ENCODE assay signal across 20 cellular contexts in genomic region chr19:54156953-54157352, GRCh38. TPM values are rescaled to one million over a fixed set of nuclear protein-coding genes. Genes with fewer than 3 reads are reported as not detected.
DNase-seq lines count a peak whose midpoint lies in the region; ATAC-seq, FAIRE-seq and TF ChIP-seq lines count a peak whose summit lies in the region.
"Had no signal": no experiment of that assay in that cellular context is flagged by ENCODE, and none has a peak within 500 bp of the region (broad histone marks: within the 10 kb centered on the region; RNA-seq: fewer than 3 reads in every experiment).

No MANE protein-coding gene starts in this region.

- no peaks in the 10 kb centered on the region for H3K27me3 Mint-ChIP-seq in T-helper 2 cell treated with Interferon-gamma antibody and Interleukin-4, amounts not matched to agents 5 μg/mL and 100 μg/mL, for 36 hours (ENCODE audit: low read depth)
- H3K27me3 Mint-ChIP-seq in HFFc6 (ENCODE audit: insufficient read depth) (peaks cover 10% of the 10 kb centered on the region), nephron progenitor cell (ENCODE audit: low read depth, poor library complexity) (peaks cover 11% of the 10 kb centered on the region)

- TF ChIP-seq EP300 in K562 (IDR thresholded peaks at IDR 0.05; ENCODE audit: low read length): no peak

- H3K9me3 Mint-ChIP-seq in T-helper 2 cell treated with Interferon-gamma antibody and Interleukin-4, amounts not matched to agents 5 μg/mL and 100 μg/mL, for 36 hours: no peaks in the 10 kb centered on the region
- no peaks in the 10 kb centered on the region for H3K9me3 Mint-ChIP-seq in HFFc6
- peaks cover 21% of the 10 kb centered on the region for H3K9me3 Mint-ChIP-seq in nephron progenitor cell

- POLR2A ChIA-PET in K562 (lab: Yijun Ruan, JAX): interaction anchor here (0.7 to 1.7 kb wide), 3 partner anchors 12 to 20 kb away, joined by 3 to 6 read pairs (median 3); partner anchors contain the start of gene CNOT3

- no peaks in the 10 kb centered on the region for H3K9me1 ChIP-seq in K562 (ENCODE audit: control insufficient read depth, insufficient read depth, low read length)

- H3K27me3 ChIP-seq in K562 (ENCODE audit: control insufficient read depth in 2 of 2, insufficient read depth in 2 of 2, low read length in 2 of 2): no peaks in the 10 kb centered on the region
- H3K27me3 ChIP-seq: Peyer's patch, transverse colon had no signal

- peaks cover 36% of the 10 kb centered on the region for H3K4me1 Mint-ChIP-seq in T-helper 2 cell treated with Interferon-gamma antibody and Interleukin-4, amounts not matched to agents 5 μg/mL and 100 μg/mL, for 36 hours (ENCODE audit: low read depth)
- H3K4me1 Mint-ChIP-seq in HFFc6 (ENCODE audit: low read depth): peaks cover 52% of the 10 kb centered on the region
- H3K4me1 Mint-ChIP-seq in nephron progenitor cell: peaks cover 36% of the 10 kb centered on the region

- H3K4me3 ChIP-seq in K562: no peak overlapping the region
- H3K4me3 ChIP-seq: coronary artery, Peyer's patch, transverse colon had no signal

- peaks cover 15 to 28% of the 10 kb centered on the region in 2 experiments for H3K4me1 ChIP-seq in K562 (replicated peaks in 1 of 2; ENCODE audit: control insufficient read depth in 2 of 2, insufficient read depth in 2 of 2, low read length in 2 of 2)

- no peak for TF ChIP-seq RAD21 in K562 (CRISPR knock-in tag; conservative IDR thresholded peaks at IDR 0.05 in 1 of 2, IDR thresholded peaks at IDR 0.05 in 1 of 2)

- intact Hi-C loops in K562 (cut with micrococcal nuclease): no loop called here

- TF ChIP-seq CTCF in HFFc6 (IDR thresholded peaks at IDR 0.05) (no peak), K562 (IDR thresholded peaks at IDR 0.05 in 2 of 3, conservative IDR thresholded peaks at IDR 0.05 in 1 of 3; ENCODE audit: insufficient read depth in 2 of 3, low read depth in 1 of 3, low read length in 3 of 3) (no peak), nephron progenitor cell (IDR thresholded peaks at IDR 0.05) (no peak)

- peak overlapping the region; percentile 6 for H3K27ac Mint-ChIP-seq in T-helper 2 cell treated with Interferon-gamma antibody and Interleukin-4, amounts not matched to agents 5 μg/mL and 100 μg/mL, for 36 hours
- peak overlapping the region; percentile 64 for H3K27ac Mint-ChIP-seq in HFFc6
- H3K27ac Mint-ChIP-seq in nephron progenitor cell: peak overlapping the region; percentile 78

- no peak overlapping the region; a peak in 1 of 4 replicates for H3K9ac ChIP-seq in K562 (ENCODE audit: insufficient read depth in 1 of 2, low read depth in 2 of 2, low read length in 2 of 2)

- H3K79me2 ChIP-seq in K562 (ENCODE audit: control insufficient read depth, insufficient read depth, low read length): peaks cover 18% of the 10 kb centered on the region; the same call in 2 of the 3 replicates

- TF ChIP-seq POLR2A in K562 (conservative IDR thresholded peaks at IDR 0.05): peak; percentile 5; the same call in 1 of the 2 replicates

- no peak overlapping the region for H3K4me2 ChIP-seq in K562 (ENCODE audit: insufficient read depth, low read length)

- DNase-seq in T-helper 2 cell treated with Interferon-gamma antibody and Interleukin-4, amounts not matched to agents 5 μg/mL and 100 μg/mL, for 36 hours (ENCODE audit: low spot score): no peak
- DNase-seq in T-helper 2 cell: no peak
- DNase-seq in HFFc6: no peak
- DNase-seq in K562 (ENCODE audit: extremely low read depth in 1 of 4, low spot score in 3 of 4): no peak
- no peak for DNase-seq in nephron progenitor cell
- DNase-seq in central memory CD4-positive, alpha-beta T cell: no peak
- DNase-seq: activated CD4-positive, CD25-positive, alpha-beta regulatory T cell; NCI-H2081; NCI-H82; Peyer's patch; stimulated activated CD4-positive, alpha-beta T cell treated with anti-CD3 and anti-CD28 coated beads, Interleukin-4, amount 100 ng/mL, for 24 hours; SW 1271; transverse colon had no signal

- in situ Hi-C loops in K562 (cut with MboI): no loop called here

- H2AFZ ChIP-seq in K562 (ENCODE audit: low read depth, low read length): no peak overlapping the region

- ATAC-seq in K562 (no peak), GM19455 (IDR thresholded peaks at IDR 0.05; ENCODE audit: unreplicated experiment) (no peak), HG03139 (IDR thresholded peaks at IDR 0.05; ENCODE audit: unreplicated experiment) (no peak)
- ATAC-seq: HCT116 had no signal

- H3K27ac ChIP-seq in K562 (ENCODE audit: extremely low read depth, low read depth, low read length): no peak overlapping the region
- H3K27ac ChIP-seq: coronary artery, Peyer's patch, transverse colon had no signal

- H3K36me3 ChIP-seq in K562 (ENCODE audit: control insufficient read depth, insufficient read depth, low read length): peaks cover 64% of the 10 kb centered on the region

- no peak for FAIRE-seq in K562 (lab: Jason Lieb, UNC)
- FAIRE-seq: astrocyte, islet of Langerhans had no signal

- peak overlapping the region; percentile 36 for H3K4me3 Mint-ChIP-seq in T-helper 2 cell treated with Interferon-gamma antibody and Interleukin-4, amounts not matched to agents 5 μg/mL and 100 μg/mL, for 36 hours
- peak overlapping the region; percentile 39 for H3K4me3 Mint-ChIP-seq in HFFc6
- H3K4me3 Mint-ChIP-seq in nephron progenitor cell: peak overlapping the region; percentile 35

- H3K9me3 ChIP-seq in K562 (replicated peaks; ENCODE audit: control insufficient read depth, insufficient read depth, low read depth, low read length): no peaks in the 10 kb centered on the region
- H3K9me3 ChIP-seq: Peyer's patch, transverse colon had no signal

- no peaks in the 10 kb centered on the region; the same call in 1 of the 2 replicates for H4K20me1 ChIP-seq in K562 (replicated peaks; ENCODE audit: control insufficient read depth, insufficient read depth, low read length)

- no TSS peak for BruUV-seq in K562 (replicated peaks; lab: Mats Ljungman, UMichigan)

- H3K36me3 Mint-ChIP-seq in T-helper 2 cell treated with Interferon-gamma antibody and Interleukin-4, amounts not matched to agents 5 μg/mL and 100 μg/mL, for 36 hours (ENCODE audit: low read depth): peaks cover 41% of the 10 kb centered on the region
- H3K36me3 Mint-ChIP-seq in HFFc6 (ENCODE audit: low read depth) (peaks cover 31% of the 10 kb centered on the region), nephron progenitor cell (ENCODE audit: low read depth) (peaks cover 44% of the 10 kb centered on the region)

- 90% methylated on average over 3 of the region's 3 CpGs for WGBS in K562 (ENCODE audit: insufficient coverage, low coverage, missing lambda C conversion rate)

- CTCF ChIA-PET in K562 (lab: Yijun Ruan, JAX; ENCODE audit: low intra/inter-chr PET ratio): no interaction called here

RNA-seq across cellular contexts. Expression of gene LENG1, which starts 2.6 kb away (rescaled TPM):
- 1 to 10 TPM; 3.7 to 7.6 (median 6.2) TPM for total RNA-seq in HFFc6 (2021; fragmentation: NEBNext Ultra II Directional; extraction: Animal tissue kit (Norgen Biotek cat#: 25700))
- total RNA-seq in K562 (2011; cell fraction: chromatin; rRNA removed; ENCODE audit: low replicate concordance): 1.7 and 3.1 TPM in 2 replicates
- total RNA-seq in K562 (2011; cell fraction: nucleolus; rRNA removed): 2.6 and 3.3 TPM in 2 replicates
- total RNA-seq in K562 (2011; cell fraction: nucleoplasm; rRNA removed): 1.4 and 2.3 TPM in 2 replicates
- total RNA-seq in K562 (2014; rRNA removed): 10.5 and 12.6 TPM in 2 replicates
- total RNA-seq in K562 (2014; rRNA removed; fragmentation: Illumina TruSeq; extraction: Trizol): 2.3 and 2.6 TPM in 2 replicates
- total RNA-seq in K562 (2015; rRNA removed; fragmentation: Illumina TruSeq; extraction: Trizol): 6.9 and 8.2 TPM in 2 replicates
- 4.7 and 5.5 TPM in 2 replicates for total RNA-seq in K562 (2021)
- polyA plus RNA-seq in K562 (2011; rRNA removed): 1.5 and 1.7 TPM in 2 replicates
- polyA plus RNA-seq in K562 (2011; cell fraction: cytosol; rRNA removed): 1.3 and 1.7 TPM in 2 replicates
- polyA plus RNA-seq in K562 (2011; cell fraction: nucleus; rRNA removed): 0.90 and 1.2 TPM in 2 replicates
- 6.2 TPM in 2 replicates for polyA plus RNA-seq in K562 (2012)
- polyA plus RNA-seq in K562 (2014; fragmentation: Illumina TruSeq; extraction: Trizol): 6.2 and 6.7 TPM in 2 replicates
- under 1 TPM; 0.30 to 0.77 TPM for polyA plus RNA-seq in K562 (2014; fragmentation: Nextera tagmentation; extraction: Ambion mirVana)
- polyA plus RNA-seq in K562 (2014; rRNA removed): 6.7 and 9.1 TPM in 2 replicates
- polyA minus RNA-seq in K562 (2011; rRNA and poly(A)+ RNA removed): 0.74 and 0.78 TPM in 2 replicates
- polyA minus RNA-seq in K562 (2011; cell fraction: cytosol; rRNA and poly(A)+ RNA removed): 1.2 TPM in 1 of 2 replicates, not detected in the other
- 0.44 and 0.54 TPM in 2 replicates for polyA minus RNA-seq in K562 (2011; cell fraction: nucleus; rRNA and poly(A)+ RNA removed)

RNA-seq across cellular contexts. Expression of gene TMC4, which starts 16.0 kb away (rescaled TPM):
- under 1 TPM; 0.43 to 0.70 (median 0.55) TPM for total RNA-seq in HFFc6 (2021; fragmentation: NEBNext Ultra II Directional; extraction: Animal tissue kit (Norgen Biotek cat#: 25700))
- total RNA-seq in K562 (2011; cell fraction: chromatin; rRNA removed; ENCODE audit: low replicate concordance): 0.28 TPM in 1 of 2 replicates, not detected in the other
- 0.67 and 0.79 TPM in 2 replicates for total RNA-seq in K562 (2011; cell fraction: nucleolus; rRNA removed)
- not detected in 2 replicates for total RNA-seq in K562 (2011; cell fraction: nucleoplasm; rRNA removed)
- total RNA-seq in K562 (2014; rRNA removed) (not detected in 2 replicates), K562 (2014; rRNA removed; fragmentation: Illumina TruSeq; extraction: Trizol) (not detected in 2 replicates), K562 (2015; rRNA removed; fragmentation: Illumina TruSeq; extraction: Trizol) (0.11 and 0.18 TPM in 2 replicates), K562 (2021) (0.36 and 0.51 TPM in 2 replicates)
- polyA plus RNA-seq in K562 (2011; rRNA removed) (0.36 and 0.43 TPM in 2 replicates), K562 (2014; fragmentation: Illumina TruSeq; extraction: Trizol) (0.29 and 0.74 TPM in 2 replicates), K562 (2014; fragmentation: Nextera tagmentation; extraction: Ambion mirVana) (under 1 TPM; 0.35 to 0.79 TPM), K562 (2014; rRNA removed) (0.12 and 0.81 TPM in 2 replicates)
- polyA plus RNA-seq in K562 (2011; cell fraction: cytosol; rRNA removed): 0.27 and 0.44 TPM in 2 replicates
- 0.65 and 1.5 TPM in 2 replicates for polyA plus RNA-seq in K562 (2011; cell fraction: nucleus; rRNA removed)
- polyA plus RNA-seq in K562 (2012): 1.1 and 1.7 TPM in 2 replicates
- polyA minus RNA-seq in K562 (2011; rRNA and poly(A)+ RNA removed): not detected in 2 replicates
- not detected in 2 replicates for polyA minus RNA-seq in K562 (2011; cell fraction: cytosol; rRNA and poly(A)+ RNA removed)
- polyA minus RNA-seq in K562 (2011; cell fraction: nucleus; rRNA and poly(A)+ RNA removed): not detected in 2 replicates
- total RNA-seq: glomerular endothelial cell had no signal

RNA-seq across cellular contexts. Expression of gene CNOT3, which starts 19.4 kb away (rescaled TPM):
- 10 to 100 TPM; 46.4 to 65.5 (median 59.6) TPM for total RNA-seq in HFFc6 (2021; fragmentation: NEBNext Ultra II Directional; extraction: Animal tissue kit (Norgen Biotek cat#: 25700))
- total RNA-seq in K562 (2011; cell fraction: chromatin; rRNA removed; ENCODE audit: low replicate concordance): 79.4 and 81.7 TPM in 2 replicates
- 23.0 and 23.3 TPM in 2 replicates for total RNA-seq in K562 (2011; cell fraction: nucleolus; rRNA removed)
- 36.7 and 42.3 TPM in 2 replicates for total RNA-seq in K562 (2011; cell fraction: nucleoplasm; rRNA removed)
- total RNA-seq in K562 (2014; rRNA removed) (16.3 and 17.5 TPM in 2 replicates), K562 (2014; rRNA removed; fragmentation: Illumina TruSeq; extraction: Trizol) (9.9 and 10.7 TPM in 2 replicates), K562 (2015; rRNA removed; fragmentation: Illumina TruSeq; extraction: Trizol) (9.4 and 10.7 TPM in 2 replicates), K562 (2021) (51.4 and 60.4 TPM in 2 replicates)
- polyA plus RNA-seq in K562 (2011; rRNA removed) (5.6 and 8.7 TPM in 2 replicates), K562 (2014; fragmentation: Illumina TruSeq; extraction: Trizol) (56.5 and 63.4 TPM in 2 replicates), K562 (2014; fragmentation: Nextera tagmentation; extraction: Ambion mirVana) (under 1 TPM; 0.27 to 0.46 TPM), K562 (2014; rRNA removed) (17.3 and 21.3 TPM in 2 replicates)
- 7.9 and 9.0 TPM in 2 replicates for polyA plus RNA-seq in K562 (2011; cell fraction: cytosol; rRNA removed)
- 18.6 and 27.5 TPM in 2 replicates for polyA plus RNA-seq in K562 (2011; cell fraction: nucleus; rRNA removed)
- 39.2 and 52.8 TPM in 2 replicates for polyA plus RNA-seq in K562 (2012)
- 25.4 and 28.9 TPM in 2 replicates for polyA minus RNA-seq in K562 (2011; rRNA and poly(A)+ RNA removed)
- 33.3 and 34.9 TPM in 2 replicates for polyA minus RNA-seq in K562 (2011; cell fraction: cytosol; rRNA and poly(A)+ RNA removed)
- polyA minus RNA-seq in K562 (2011; cell fraction: nucleus; rRNA and poly(A)+ RNA removed): 6.5 and 9.7 TPM in 2 replicates

RNA-seq across cellular contexts. Expression of gene MBOAT7, which starts 32.4 kb away (rescaled TPM):
- 100 to 1,000 TPM; 263 to 354 (median 313) TPM for total RNA-seq in HFFc6 (2021; fragmentation: NEBNext Ultra II Directional; extraction: Animal tissue kit (Norgen Biotek cat#: 25700))
- total RNA-seq in K562 (2011; cell fraction: chromatin; rRNA removed; ENCODE audit: low replicate concordance): 69.6 and 252 TPM in 2 replicates
- total RNA-seq in K562 (2011; cell fraction: nucleolus; rRNA removed): 206 and 229 TPM in 2 replicates
- 169 and 219 TPM in 2 replicates for total RNA-seq in K562 (2011; cell fraction: nucleoplasm; rRNA removed)
- total RNA-seq in K562 (2014; rRNA removed) (87.0 and 104 TPM in 2 replicates), K562 (2014; rRNA removed; fragmentation: Illumina TruSeq; extraction: Trizol) (15.4 and 18.2 TPM in 2 replicates), K562 (2015; rRNA removed; fragmentation: Illumina TruSeq; extraction: Trizol) (56.1 and 60.7 TPM in 2 replicates), K562 (2021) (153 and 160 TPM in 2 replicates)
- polyA plus RNA-seq in K562 (2011; rRNA removed) (30.3 and 85.5 TPM in 2 replicates), K562 (2014; fragmentation: Illumina TruSeq; extraction: Trizol) (79.6 and 108 TPM in 2 replicates), K562 (2014; fragmentation: Nextera tagmentation; extraction: Ambion mirVana) (1 to 10 TPM; 1.4 to 2.6 TPM), K562 (2014; rRNA removed) (79.2 and 92.4 TPM in 2 replicates)
- 53.9 and 134 TPM in 2 replicates for polyA plus RNA-seq in K562 (2011; cell fraction: cytosol; rRNA removed)
- polyA plus RNA-seq in K562 (2011; cell fraction: nucleus; rRNA removed): 78.0 and 150 TPM in 2 replicates
- 134 and 209 TPM in 2 replicates for polyA plus RNA-seq in K562 (2012)
- 16.9 and 19.4 TPM in 2 replicates for polyA minus RNA-seq in K562 (2011; rRNA and poly(A)+ RNA removed)
- 91.7 and 110 TPM in 2 replicates for polyA minus RNA-seq in K562 (2011; cell fraction: cytosol; rRNA and poly(A)+ RNA removed)
- polyA minus RNA-seq in K562 (2011; cell fraction: nucleus; rRNA and poly(A)+ RNA removed): 39.8 and 40.0 TPM in 2 replicates

RNA-seq across cellular contexts. Expression of gene TSEN34, which starts 34.2 kb away (rescaled TPM):
- 10 to 100 TPM; 51.2 to 58.8 (median 54.4) TPM for total RNA-seq in HFFc6 (2021; fragmentation: NEBNext Ultra II Directional; extraction: Animal tissue kit (Norgen Biotek cat#: 25700))
- 6.2 and 16.5 TPM in 2 replicates for total RNA-seq in K562 (2011; cell fraction: chromatin; rRNA removed; ENCODE audit: low replicate concordance)
- 24.2 and 25.2 TPM in 2 replicates for total RNA-seq in K562 (2011; cell fraction: nucleolus; rRNA removed)
- total RNA-seq in K562 (2011; cell fraction: nucleoplasm; rRNA removed): 10.4 and 11.7 TPM in 2 replicates
- 48.3 and 52.3 TPM in 2 replicates for total RNA-seq in K562 (2014; rRNA removed)
- total RNA-seq in K562 (2014; rRNA removed; fragmentation: Illumina TruSeq; extraction: Trizol): 11.0 and 15.9 TPM in 2 replicates
- 32.8 and 34.3 TPM in 2 replicates for total RNA-seq in K562 (2015; rRNA removed; fragmentation: Illumina TruSeq; extraction: Trizol)
- total RNA-seq in K562 (2021): 43.7 and 45.7 TPM in 2 replicates
- polyA plus RNA-seq in K562 (2011; rRNA removed): 29.5 and 39.8 TPM in 2 replicates
- polyA plus RNA-seq in K562 (2011; cell fraction: cytosol; rRNA removed): 70.3 and 121 TPM in 2 replicates
- polyA plus RNA-seq in K562 (2011; cell fraction: nucleus; rRNA removed): 32.8 and 33.9 TPM in 2 replicates
- polyA plus RNA-seq in K562 (2012): 30.6 and 41.6 TPM in 2 replicates
- 15.6 and 34.6 TPM in 2 replicates for polyA plus RNA-seq in K562 (2014; fragmentation: Illumina TruSeq; extraction: Trizol)
- polyA plus RNA-seq in K562 (2014; fragmentation: Nextera tagmentation; extraction: Ambion mirVana): 1 to 10 TPM; 3.1 to 3.9 TPM
- 57.6 and 59.9 TPM in 2 replicates for polyA plus RNA-seq in K562 (2014; rRNA removed)
- 8.6 and 12.1 TPM in 2 replicates for polyA minus RNA-seq in K562 (2011; rRNA and poly(A)+ RNA removed)
- polyA minus RNA-seq in K562 (2011; cell fraction: cytosol; rRNA and poly(A)+ RNA removed): 18.6 and 27.7 TPM in 2 replicates
- polyA minus RNA-seq in K562 (2011; cell fraction: nucleus; rRNA and poly(A)+ RNA removed): 6.5 and 8.9 TPM in 2 replicates

Comparison
In these comparisons a context has a peak if more than half of its experiments do, and no peak if none do; other contexts are left out.
1. H3K27ac Mint-ChIP-seq: peak in every context shown above with its lines; median percentile 78 in nephron progenitor cell; 64 in HFFc6; 6 in T-helper 2 cell treated with Interferon-gamma antibody and Interleukin-4, amounts not matched to agents 5 μg/mL and 100 μg/mL, for 36 hours.